15 cellular contexts compared by ENCODE assay signal in genomic region chr3:185341616-185342457, GRCh38. TPM values are rescaled to one million over a fixed set of nuclear protein-coding genes. Genes with fewer than 3 reads are reported as not detected.
DNase-seq lines count a peak whose midpoint lies in the region; ATAC-seq and TF ChIP-seq lines count a peak whose summit lies in the region.
"Had no signal": no experiment of that assay in that cellular context is flagged by ENCODE, and none has a peak within 500 bp of the region (broad histone marks: within the 10 kb centered on the region; RNA-seq: fewer than 3 reads in every experiment).

No MANE protein-coding gene starts in this region.

- in situ Hi-C loops in G401 (cut with HindIII; ENCODE audit: low sequenced_read_pairs): no loop called here

- no peak overlapping the region for H3K4me2 ChIP-seq in neuronal stem cell (ENCODE audit: insufficient read depth, low read length, poor library complexity, severe bottlenecking)

- no peak overlapping the region for H2BK5ac ChIP-seq in neuronal stem cell (ENCODE audit: low read length)

- H3K4ac ChIP-seq in neuronal stem cell (ENCODE audit: low read length): no peak overlapping the region

- WGBS in neuronal stem cell (ENCODE audit: extremely low coverage in 2 of 2, insufficient read length in 2 of 2, insufficient replicate concordance in 1 of 2), 2 donors: no CpG with 5 or more reads among the region's 5 CpGs

- DNase-seq in G401 (ENCODE audit: low spot score) (peak; percentile 34), OCI-M1 (lab: John Stamatoyannopoulos, UW) (peak; percentile 17), epithelial cell of esophagus (ENCODE audit: low read depth) (peak; percentile 27), neuronal stem cell (ENCODE audit: low spot score) (no peak), HuH-7 (ENCODE audit: low spot score) (no peak)
- DNase-seq in activated naive CD4-positive, alpha-beta T cell treated with Interleukin-2 at 50 U/mL for 16 hours: no peak
- DNase-seq: activated gamma-delta T cell; Kasumi-1; naive B cell; NCI-H1694; NCI-H446; psoas muscle; stimulated activated CD4-positive, alpha-beta T cell treated with anti-CD3 and anti-CD28 coated beads, Interleukin-15, amount 100 ng/mL, for 24 hours had no signal

- H2BK15ac ChIP-seq in neuronal stem cell (ENCODE audit: low read length): no peak overlapping the region

- no peak overlapping the region for H2AK5ac ChIP-seq in neuronal stem cell (ENCODE audit: low read depth, low read length)

- no peak overlapping the region for H2BK12ac ChIP-seq in neuronal stem cell (ENCODE audit: low read length)

- no peaks in the 10 kb centered on the region for H3K36me3 ChIP-seq in neuronal stem cell (replicated peaks in 1 of 2; ENCODE audit: control insufficient read depth in 2 of 2, insufficient read depth in 2 of 2, low read length in 2 of 2)

- H3K18ac ChIP-seq in neuronal stem cell (ENCODE audit: low read length): no peak overlapping the region

- no peaks in the 10 kb centered on the region for H3K27me3 ChIP-seq in neuronal stem cell (ENCODE audit: control insufficient read depth in 3 of 3, insufficient read depth in 3 of 3, low read depth in 1 of 3, low read length in 3 of 3)

- no peak overlapping the region for H2AFZ ChIP-seq in neuronal stem cell (ENCODE audit: low read length)

- no peak overlapping the region for H3K9ac ChIP-seq in neuronal stem cell (ENCODE audit: low read depth, low read length, poor library complexity)

- TF ChIP-seq CTCF in epithelial cell of esophagus (IDR thresholded peaks at IDR 0.05; ENCODE audit: insufficient read depth, low read depth, low read length, missing control alignments): no peak

- H3K4me1 ChIP-seq in neuronal stem cell (ENCODE audit: control insufficient read depth in 2 of 2, insufficient read depth in 1 of 2, low read depth in 1 of 2, low read length in 2 of 2): no peaks in the 10 kb centered on the region
- H3K4me1 ChIP-seq: psoas muscle had no signal

- no peaks in the 10 kb centered on the region for H3K79me1 ChIP-seq in neuronal stem cell (ENCODE audit: low read depth, low read length)

- H3K14ac ChIP-seq in neuronal stem cell (ENCODE audit: low read length): no peak overlapping the region

- no peak overlapping the region for H2BK120ac ChIP-seq in neuronal stem cell (ENCODE audit: low read depth, low read length)

- ATAC-seq in HG02973 (IDR thresholded peaks at IDR 0.05; ENCODE audit: unreplicated experiment): no peak
- ATAC-seq: left lobe of liver, psoas muscle had no signal

- H4K8ac ChIP-seq in neuronal stem cell (ENCODE audit: low read depth, low read length): peak overlapping the region; percentile 56

- H3K27ac ChIP-seq in neuronal stem cell (replicated peaks; ENCODE audit: low read length): no peak overlapping the region
- H3K27ac ChIP-seq: psoas muscle had no signal

- no peak overlapping the region for H4K91ac ChIP-seq in neuronal stem cell (ENCODE audit: low read depth, low read length, poor library complexity)

- no peak overlapping the region for H3K4me3 ChIP-seq in epithelial cell of esophagus (ENCODE audit: low read length)
- H3K4me3 ChIP-seq in neuronal stem cell (ENCODE audit: low read length in 2 of 2): no peak overlapping the region
- H3K4me3 ChIP-seq: psoas muscle had no signal

- H3K9me3 ChIP-seq in neuronal stem cell (replicated peaks in 1 of 2; ENCODE audit: control insufficient read depth in 2 of 2, insufficient read depth in 1 of 2, low read depth in 1 of 2, low read length in 2 of 2): peaks cover 0 to 3% of the 10 kb centered on the region in 2 donors
- H3K9me3 ChIP-seq: psoas muscle had no signal

- no peak overlapping the region for H3K23ac ChIP-seq in neuronal stem cell (ENCODE audit: low read depth, low read length, poor library complexity)

RNA-seq across cellular contexts. Expression of gene MAP3K13, which starts 21.1 kb away (rescaled TPM):
- 2.0 and 4.4 TPM in 2 replicates for total RNA-seq in G401 (2014; rRNA removed; shearing (Covaris generic))
- 57.7 TPM for polyA plus RNA-seq in neuronal stem cell (2013, experiment 1 of 2)
- polyA plus RNA-seq in neuronal stem cell (2013, experiment 2 of 2): 65.0 TPM

Comparison
In these comparisons a context has a peak if more than half of its experiments do, and no peak if none do; other contexts are left out.
1. DNase-seq: peak in G401 (single experiment), OCI-M1 (single experiment) and epithelial cell of esophagus (single experiment); none in neuronal stem cell (single experiment), activated naive CD4-positive, alpha-beta T cell treated with Interleukin-2 at 50 U/mL for 16 hours (single experiment) and HuH-7 (single experiment).